In the genomic region with DNA sequence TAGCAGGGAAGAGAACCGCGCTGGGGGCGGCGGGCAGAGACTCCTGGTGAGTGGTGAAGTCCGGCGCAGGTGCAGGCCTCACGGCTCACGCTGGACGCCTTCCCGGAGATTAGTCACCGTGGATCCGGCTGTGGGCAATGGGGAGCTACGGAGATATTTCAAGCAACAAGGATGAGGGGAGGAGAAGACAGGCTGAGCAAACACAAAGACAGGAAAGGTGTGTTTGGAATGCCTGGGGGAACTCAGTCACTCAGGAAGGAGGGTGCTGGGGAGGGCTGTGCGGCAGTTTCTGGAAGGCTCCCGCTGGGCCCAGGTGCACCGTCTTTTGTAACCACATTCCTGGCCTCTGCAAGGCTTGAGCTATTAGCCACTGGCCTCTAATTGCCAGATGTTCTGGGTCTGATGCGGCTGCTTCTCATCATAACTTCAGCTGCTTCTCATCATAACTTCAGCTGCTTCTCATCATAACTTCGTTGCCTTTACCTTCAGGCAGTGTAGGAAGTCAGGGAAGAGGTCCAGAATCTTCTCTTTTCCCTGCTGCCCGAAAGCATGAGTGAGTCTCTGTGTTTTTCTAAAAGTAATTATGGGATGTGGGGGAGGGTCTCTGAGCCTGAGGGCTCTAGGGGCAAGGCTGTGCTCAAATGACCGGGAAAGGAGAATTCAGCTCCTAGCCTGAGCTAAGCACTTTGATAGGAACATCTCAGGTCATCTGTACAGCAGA, we compare ENCODE assay signal across 1 cellular context.
TF ChIP-seq lines count a peak whose summit lies in the region.

No MANE protein-coding gene starts in this region.

TF ChIP-seq in IMR-90, 13 proteins besides CTCF, POLR2A, EP300 and RAD21 (continued from another document):
- TF ChIP-seq BHLHE40 (IDR thresholded peaks at IDR 0.05; ENCODE audit: low read depth, low read length) (no peak), RFX5 (IDR thresholded peaks at IDR 0.05; ENCODE audit: low read depth, low read length) (no peak), RCOR1 (IDR thresholded peaks at IDR 0.05; ENCODE audit: insufficient replicate concordance, low read length) (no peak), SMC3 (IDR thresholded peaks at IDR 0.05; ENCODE audit: low read depth, low read length) (no peak)
- TF ChIP-seq, protein P1, sequence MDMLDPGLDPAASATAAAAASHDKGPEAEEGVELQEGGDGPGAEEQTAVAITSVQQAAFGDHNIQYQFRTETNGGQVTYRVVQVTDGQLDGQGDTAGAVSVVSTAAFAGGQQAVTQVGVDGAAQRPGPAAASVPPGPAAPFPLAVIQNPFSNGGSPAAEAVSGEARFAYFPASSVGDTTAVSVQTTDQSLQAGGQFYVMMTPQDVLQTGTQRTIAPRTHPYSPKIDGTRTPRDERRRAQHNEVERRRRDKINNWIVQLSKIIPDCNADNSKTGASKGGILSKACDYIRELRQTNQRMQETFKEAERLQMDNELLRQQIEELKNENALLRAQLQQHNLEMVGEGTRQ (IDR thresholded peaks at IDR 0.05; ENCODE audit: low read depth, low read length) = no peak
